In the genomic region with DNA sequence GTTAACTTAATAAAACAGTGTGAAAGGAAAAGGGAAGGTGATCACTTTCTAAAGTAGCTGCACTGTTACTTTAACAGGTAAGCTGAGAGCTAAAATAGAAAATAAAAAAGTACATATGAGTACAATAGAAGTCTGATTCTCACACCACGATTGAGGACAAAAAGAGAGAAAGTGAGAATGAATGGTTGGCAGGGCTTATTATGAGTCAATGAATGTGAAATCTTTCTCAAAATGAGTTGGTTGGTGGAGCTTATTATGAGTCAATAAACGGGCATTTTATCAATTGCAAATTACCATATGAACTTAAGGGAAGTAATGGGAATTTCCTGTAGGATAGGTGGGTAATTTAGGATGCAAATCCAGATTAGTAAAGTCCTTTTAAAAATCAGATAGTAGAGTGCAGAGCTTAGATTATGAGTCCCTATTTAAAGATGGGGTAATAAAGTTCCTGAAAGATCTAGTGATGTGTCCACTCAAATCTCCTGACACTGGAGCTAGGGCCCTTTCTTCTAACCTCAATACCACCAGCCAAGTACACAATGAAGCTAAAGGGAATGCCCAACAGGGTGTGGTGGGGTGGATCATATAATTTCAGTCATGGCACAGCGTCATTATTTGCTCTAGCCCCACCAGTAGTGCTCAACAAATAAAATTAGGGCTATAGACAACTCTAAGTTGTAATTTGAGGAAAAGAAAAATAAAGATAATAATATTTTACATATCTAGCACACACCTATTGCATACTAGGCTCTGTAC, we compare ENCODE assay signal across 12 cellular contexts. TPM values are rescaled to one million over a fixed set of nuclear protein-coding genes. Genes with fewer than 3 reads are reported as not detected.
A peak's percentile ranks its signal among the peaks of the same experiment; 100 is the strongest.
DNase-seq lines count a peak whose midpoint lies in the region; ATAC-seq and TF ChIP-seq lines count a peak whose summit lies in the region.
"Had no signal": no experiment of that assay in that cellular context is flagged by ENCODE, and none has a peak within 500 bp of the region (broad histone marks: within the 10 kb centered on the region; RNA-seq: fewer than 3 reads in every experiment).

No MANE protein-coding gene starts in this region.

- no peaks in the 10 kb centered on the region for H3K36me3 ChIP-seq in GM06990 (ENCODE audit: control insufficient read depth, insufficient read depth, low read length)
- H3K36me3 ChIP-seq: thyroid gland had no signal

- POLR2A ChIA-PET in HEK293T (lab: Yijun Ruan, JAX), result no interaction called here

- no peak overlapping the region for H3K4me3 ChIP-seq in GM06990 (replicated peaks; ENCODE audit: low read depth, low read length)
- H3K4me3 ChIP-seq: hepatocyte, thyroid gland had no signal

- H3K27me3 ChIP-seq in GM06990 (replicated peaks; ENCODE audit: control insufficient read depth, insufficient read depth, low read length), result no peaks in the 10 kb centered on the region
- H3K27me3 ChIP-seq: thyroid gland had no signal

- CTCF ChIA-PET in HEK293T (lab: Yijun Ruan, JAX), result no interaction called here

- DNase-seq in GM06990 (ENCODE audit: extremely low read depth, insufficient read length), result peak; percentile 51
- DNase-seq in RPMI7951 (ENCODE audit: low read depth), result peak; percentile 19
- DNase-seq in UCSD-AML1 (lab: John Stamatoyannopoulos, UW; ENCODE audit: unreplicated experiment), result no peak
- no peak for DNase-seq in HEK293T (ENCODE audit: extremely low spot score)
- DNase-seq in NCI-H446 treated with DMSO at 0.1 percent for 48 hours (lab: John Stamatoyannopoulos, UW), result no peak
- DNase-seq in NCI-H2171 (lab: John Stamatoyannopoulos, UW), result no peak
- DNase-seq: C1 segment of cervical spinal cord, naive B cell, thyroid gland had no signal

- TF ChIP-seq CTCF in GM06990 (IDR thresholded peaks at IDR 0.05; ENCODE audit: insufficient read depth, low read length, poor library complexity, severe bottlenecking), result no peak

- ATAC-seq in GM19467 (IDR thresholded peaks at IDR 0.05; ENCODE audit: unreplicated experiment) (peak; percentile 79), HG03045 (IDR thresholded peaks at IDR 0.05; ENCODE audit: unreplicated experiment) (peak; percentile 59)

TF ChIP-seq in HEK293T, 16 proteins besides CTCF, POLR2A, EP300 and RAD21:
- TF ChIP-seq TARDBP (IDR thresholded peaks at IDR 0.05) (no peak), CTBP1 (IDR thresholded peaks at IDR 0.05; ENCODE audit: borderline replicate concordance) (no peak), FOXK2 (IDR thresholded peaks at IDR 0.05) (no peak), HDGF (IDR thresholded peaks at IDR 0.05; ENCODE audit: borderline replicate concordance) (no peak)

RNA-seq across cellular contexts. Expression of gene TLR4, which starts 21.1 kb away (rescaled TPM):
- total RNA-seq in RPMI7951 (2014; rRNA removed; shearing (Covaris generic)), result 15.9 and 21.0 TPM in 2 replicates

Comparison
In these comparisons a context has a peak if more than half of its experiments do, and no peak if none do; other contexts are left out.
1. DNase-seq: peak in GM06990 (single experiment) and RPMI7951 (single experiment); none in UCSD-AML1 (single experiment), HEK293T (single experiment), NCI-H446 treated with DMSO at 0.1 percent for 48 hours (single experiment) and NCI-H2171 (single experiment).